ENCODE assay signal across 26 cellular contexts in the genomic region with DNA sequence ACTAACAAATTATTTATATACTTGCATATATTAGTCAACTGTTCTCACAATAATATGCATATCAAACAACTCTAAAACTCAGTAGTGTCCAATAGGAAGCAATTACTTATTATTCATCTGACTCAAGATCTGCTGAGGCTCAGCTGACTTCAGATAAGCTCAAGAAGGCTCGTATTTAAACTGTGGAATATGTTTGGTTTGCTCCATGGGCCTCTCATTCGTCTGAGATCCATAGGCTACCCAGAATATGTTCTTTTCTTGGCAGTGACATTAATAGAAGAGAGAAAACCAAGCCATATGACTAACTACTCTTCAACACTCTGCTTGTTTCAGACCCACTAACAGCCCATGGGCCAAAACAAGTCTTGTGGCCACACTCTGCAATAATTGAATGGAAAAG.
"Had no signal": no experiment of that assay in that cellular context is flagged by ENCODE, and none has a peak within 500 bp of the region (broad histone marks: within the 10 kb centered on the region; RNA-seq: fewer than 3 reads in every experiment).

No MANE protein-coding gene starts in this region.

- H3K9me3 ChIP-seq: stomach, suprapubic skin, testis, thoracic aorta, thyroid gland, tibial artery, tibial nerve, transverse colon, upper lobe of left lung, upper lobe of right lung, uterus, vagina had no signal

- ATAC-seq: stimulated activated effector memory CD8-positive, alpha-beta T cell treated with anti-CD3 and anti-CD28 coated beads, Interleukin-12 subunit alpha, Interleukin-12 subunit beta, amount 100 ng/mL, for 72 hours; stimulated activated memory B cell treated with anti-CD40 and anti-IgM and Interleukin-4, amounts not matched to agents 10 μg/mL and 1 μg/mL and 100 μg/mL, for 72 hours; stimulated activated naive B cell treated with anti-CD40 and anti-IgM and Interleukin-4, amounts not matched to agents 10 μg/mL and 1 μg/mL and 100 μg/mL, for 72 hours; stimulated activated naive CD8-positive, alpha-beta T cell treated with anti-CD3 and anti-CD28 coated beads, Interleukin-15, amount 100 ng/mL, for 72 hours; stimulated activated naive CD8-positive, alpha-beta T cell treated with anti-CD3 and anti-CD28 coated beads, Interleukin-15, Interleukin-2, amounts not matched to agents 100 U/mL and 50 U/mL, for 24 hours; upper lobe of right lung had no signal

- H3K27me3 ChIP-seq: stomach, suprapubic skin, testis, thyroid gland, tibial artery, tibial nerve, transverse colon, upper lobe of left lung, upper lobe of right lung, uterus, vagina had no signal

- H3K27ac ChIP-seq: stomach, suprapubic skin, testis, thoracic aorta, thyroid gland, tibial artery, tibial nerve, transverse colon, upper lobe of left lung, upper lobe of right lung, uterus, vagina had no signal

- H3K36me3 ChIP-seq: stomach, suprapubic skin, thoracic aorta, thyroid gland, tibial artery, tibial nerve, transverse colon, upper lobe of left lung, upper lobe of right lung, uterus, vagina had no signal

- DNase-seq: stimulated activated CD4-positive, alpha-beta T cell treated with anti-CD3 and anti-CD28 coated beads, Interleukin-2, amount 100 ng/mL, for 48 hours; stimulated activated CD4-positive, alpha-beta T cell treated with anti-CD3 and anti-CD28 coated beads, Interleukin-4, amount 100 ng/mL, for 1 hour; stimulated activated CD4-positive, alpha-beta T cell treated with anti-CD3 and anti-CD28 coated beads, Interleukin-4, amount 100 ng/mL, for 24 hours; stimulated activated CD4-positive, alpha-beta T cell treated with anti-CD3 and anti-CD28 coated beads, Interleukin-4, amount 100 ng/mL, for 4 hours; stimulated activated CD8-positive, alpha-beta memory T cell treated with anti-CD3 and anti-CD28 coated beads, Interleukin-4, amount 100 ng/mL, for 48 hours; stimulated activated naive B cell treated with anti-CD40 and anti-IgM and Interleukin-4, amounts not matched to agents 10 μg/mL and 1 μg/mL and 100 μg/mL, for 72 hours; stimulated activated naive CD4-positive, alpha-beta T cell; stimulated activated naive CD4-positive, alpha-beta T cell treated with Interleukin-2 at 50 U/mL for 16 hours; stimulated activated naive CD8-positive, alpha-beta T cell treated with anti-CD3 and anti-CD28 coated beads, Interleukin-15, amount 100 ng/mL, for 72 hours; stimulated activated naive CD8-positive, alpha-beta T cell treated with anti-CD3 and anti-CD28 coated beads, Interleukin-15, Interleukin-2, amounts not matched to agents 100 U/mL and 50 U/mL, for 24 hours; stomach; substantia nigra; testis; thyroid gland; tibial artery; transverse colon; trophoblast cell; upper lobe of left lung; upper lobe of right lung; uterus had no signal

- H3K4me1 ChIP-seq: stomach, suprapubic skin, testis, thyroid gland, tibial artery, tibial nerve, transverse colon, upper lobe of left lung, upper lobe of right lung, uterus, vagina had no signal

- H3K4me3 ChIP-seq: stomach, suprapubic skin, testis, thoracic aorta, thyroid gland, tibial artery, tibial nerve, transverse colon, upper lobe of left lung, upper lobe of right lung, uterus, vagina had no signal
